Comparison of ENCODE assay signal across 8 cellular contexts in genomic region chr9:15622596-15622995, GRCh38.
DNase-seq lines count a peak whose midpoint lies in the region; TF ChIP-seq lines count a peak whose summit lies in the region.
"Had no signal": no experiment of that assay in that cellular context is flagged by ENCODE, and none has a peak within 500 bp of the region (broad histone marks: within the 10 kb centered on the region; RNA-seq: fewer than 3 reads in every experiment).

No MANE protein-coding gene starts in this region.

- peaks cover 3% of the 10 kb centered on the region for H3K9me3 Mint-ChIP-seq in chondrocyte (ENCODE audit: low read depth)
- H3K9me3 Mint-ChIP-seq in nephron progenitor cell = peaks cover 22% of the 10 kb centered on the region
- H3K9me3 Mint-ChIP-seq: activated naive CD4-positive, alpha-beta T cell treated with anti-CD3 and anti-CD28 coated beads, Interleukin-2, amount 50 U/mL, for 24 hours had no signal

- H3K27ac Mint-ChIP-seq in chondrocyte (ENCODE audit: unreplicated experiment) = no peak overlapping the region
- H3K27ac Mint-ChIP-seq in nephron progenitor cell = no peak overlapping the region
- H3K27ac Mint-ChIP-seq: activated naive CD4-positive, alpha-beta T cell treated with anti-CD3 and anti-CD28 coated beads, Interleukin-2, amount 50 U/mL, for 24 hours had no signal

- in situ Hi-C loops in KBM-7 (cut with MboI; ENCODE audit: low pct_unique_long_range_greater_than_20kb, low sequenced_read_pairs) = no loop called here

- H3K4me3 Mint-ChIP-seq in chondrocyte (ENCODE audit: unreplicated experiment) = no peak overlapping the region
- no peak overlapping the region for H3K4me3 Mint-ChIP-seq in nephron progenitor cell
- H3K4me3 Mint-ChIP-seq: activated naive CD4-positive, alpha-beta T cell treated with anti-CD3 and anti-CD28 coated beads, Interleukin-2, amount 50 U/mL, for 24 hours had no signal

- H3K27me3 Mint-ChIP-seq in chondrocyte (ENCODE audit: low read depth) (no peaks in the 10 kb centered on the region), nephron progenitor cell (ENCODE audit: low read depth, poor library complexity) (no peaks in the 10 kb centered on the region)
- H3K27me3 Mint-ChIP-seq: activated naive CD4-positive, alpha-beta T cell treated with anti-CD3 and anti-CD28 coated beads, Interleukin-2, amount 50 U/mL, for 24 hours had no signal

- H3K36me3 Mint-ChIP-seq in chondrocyte (ENCODE audit: low read depth) (peaks cover 7% of the 10 kb centered on the region), nephron progenitor cell (ENCODE audit: low read depth) (peaks cover 41% of the 10 kb centered on the region)
- H3K36me3 Mint-ChIP-seq: activated naive CD4-positive, alpha-beta T cell treated with anti-CD3 and anti-CD28 coated beads, Interleukin-2, amount 50 U/mL, for 24 hours had no signal

- DNase-seq in GM12865 (ENCODE audit: low read depth) (peak; percentile 11), NCI-H2081 treated with DMSO at 0.1 percent for 48 hours (lab: John Stamatoyannopoulos, UW) (peak; percentile 6), chondrocyte (ENCODE audit: low spot score) (no peak), nephron progenitor cell (no peak), KBM-7 (no peak), anterior cingulate cortex (lab: John Stamatoyannopoulos, UW) (no peak), SW 1271 (lab: John Stamatoyannopoulos, UW) (no peak)

- peaks cover 5% of the 10 kb centered on the region for H3K4me1 Mint-ChIP-seq in chondrocyte (ENCODE audit: low read depth)
- no peaks in the 10 kb centered on the region for H3K4me1 Mint-ChIP-seq in nephron progenitor cell
- H3K4me1 Mint-ChIP-seq: activated naive CD4-positive, alpha-beta T cell treated with anti-CD3 and anti-CD28 coated beads, Interleukin-2, amount 50 U/mL, for 24 hours had no signal

- H3K4me3 ChIP-seq in GM12865 (ENCODE audit: low read depth, low read length) = no peak overlapping the region

- peak; percentile 5 for TF ChIP-seq CTCF in GM12865 (IDR thresholded peaks at IDR 0.05; ENCODE audit: insufficient read depth, low read depth, low read length, missing control alignments)
- TF ChIP-seq CTCF in chondrocyte (IDR thresholded peaks at IDR 0.05) = peak; percentile 85
- TF ChIP-seq CTCF in nephron progenitor cell (IDR thresholded peaks at IDR 0.05) = peak; percentile 18

Comparison
In these comparisons a context has a peak if more than half of its experiments do, and no peak if none do; other contexts are left out.
1. DNase-seq: peak in GM12865 (single experiment) and NCI-H2081 treated with DMSO at 0.1 percent for 48 hours (single experiment); none in chondrocyte (single experiment), nephron progenitor cell (single experiment), KBM-7 (single experiment), anterior cingulate cortex (0 of 58) and SW 1271 (0 of 2).
2. CTCF ChIP-seq: peak in every context shown above with its lines; median percentile 85 in chondrocyte; 18 in nephron progenitor cell; 5 in GM12865.